ENCODE assay signal across 12 cellular contexts in the genomic region with DNA sequence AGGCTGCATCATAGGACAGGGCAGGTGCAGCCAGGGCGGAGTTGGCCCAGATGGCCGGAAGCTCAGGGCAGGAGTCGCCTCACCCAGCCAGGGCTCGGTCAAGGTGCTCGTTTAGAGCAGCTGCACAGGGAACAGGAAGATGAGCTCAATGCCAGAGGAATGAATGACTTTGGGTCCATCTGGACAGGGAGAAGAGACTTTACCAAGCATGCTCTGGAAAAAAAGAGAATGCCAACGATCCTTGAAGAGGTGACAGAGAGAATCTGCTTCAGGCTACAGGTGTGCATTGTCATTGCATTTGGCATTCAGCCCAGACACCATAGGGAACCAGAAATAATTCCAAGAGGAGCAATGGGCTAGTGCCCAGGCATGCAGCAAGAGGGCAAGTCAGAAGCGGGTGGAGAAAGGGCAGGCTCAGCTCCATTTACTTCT. TPM values are rescaled to one million over a fixed set of nuclear protein-coding genes. Genes with fewer than 3 reads are reported as not detected.
DNase-seq lines count a peak whose midpoint lies in the region; ATAC-seq and TF ChIP-seq lines count a peak whose summit lies in the region.
"Had no signal": no experiment of that assay in that cellular context is flagged by ENCODE, and none has a peak within 500 bp of the region (broad histone marks: within the 10 kb centered on the region; RNA-seq: fewer than 3 reads in every experiment).

No MANE protein-coding gene starts in this region.

- H3K27me3 Mint-ChIP-seq in activated T-cell treated with anti-CD3 and anti-CD28 coated beads, Interleukin-2, amount 50 U/mL, for 72 hours (ENCODE audit: low read depth) = peaks cover 11% of the 10 kb centered on the region

- no peaks in the 10 kb centered on the region for H3K9me3 Mint-ChIP-seq in activated T-cell treated with anti-CD3 and anti-CD28 coated beads, Interleukin-2, amount 50 U/mL, for 72 hours
- H3K9me3 Mint-ChIP-seq: CD8-positive, alpha-beta T cell had no signal

- H3K27ac ChIP-seq in SK-N-MC (0 out of 2 replicates have a peak overlapping the region, but pooled peaks have one; percentile 31), lung (ENCODE audit: low read depth in 1 of 2, low read length in 1 of 2) (peak overlapping the region in 1 of 2 donors; percentile 24)

- no peak for TF ChIP-seq CTCF in lung (IDR thresholded peaks at IDR 0.05; ENCODE audit: control extremely low read depth, extremely low read depth)

- WGBS in lung, 2 donors = 46 to 61% methylated on average over 7 of the region's 7 CpGs

- no peaks in the 10 kb centered on the region for H3K4me1 Mint-ChIP-seq in activated T-cell treated with anti-CD3 and anti-CD28 coated beads, Interleukin-2, amount 50 U/mL, for 72 hours (ENCODE audit: low read depth)

- H3K9me3 ChIP-seq in SK-N-MC (ENCODE audit: low read depth, low read length) (no peaks in the 10 kb centered on the region), lung (ENCODE audit: control insufficient read depth in 2 of 2, insufficient read depth in 1 of 2, low read length in 1 of 2) (no peaks in the 10 kb centered on the region)

- H3K36me3 Mint-ChIP-seq in activated T-cell treated with anti-CD3 and anti-CD28 coated beads, Interleukin-2, amount 50 U/mL, for 72 hours (ENCODE audit: insufficient read depth in 2 of 2) = no peaks in the 10 kb centered on the region
- H3K36me3 Mint-ChIP-seq: activated naive CD8-positive, alpha-beta T cell; CD8-positive, alpha-beta T cell had no signal

- H3K4me3 Mint-ChIP-seq in activated T-cell treated with anti-CD3 and anti-CD28 coated beads, Interleukin-2, amount 50 U/mL, for 72 hours = no peak overlapping the region
- H3K4me3 Mint-ChIP-seq: activated naive CD8-positive, alpha-beta T cell; CD8-positive, alpha-beta T cell had no signal

- H3K27me3 ChIP-seq in lung (ENCODE audit: control insufficient read depth, insufficient read depth) = no peaks in the 10 kb centered on the region

- H3K4me1 ChIP-seq in lung (ENCODE audit: control insufficient read depth in 2 of 2, insufficient read depth in 2 of 2, low read length in 2 of 2) = peaks cover 0 to 5% of the 10 kb centered on the region in 2 donors

- no peaks in the 10 kb centered on the region for H3K36me3 ChIP-seq in SK-N-MC (ENCODE audit: insufficient read depth, low read length)
- H3K36me3 ChIP-seq in lung (ENCODE audit: control insufficient read depth in 2 of 2, insufficient read depth in 2 of 2, low read length in 2 of 2) = no peaks in the 10 kb centered on the region

- H3K4me3 ChIP-seq in SK-N-MC (no peak overlapping the region), lung (no peak overlapping the region)

- H3K27ac Mint-ChIP-seq in activated T-cell treated with anti-CD3 and anti-CD28 coated beads, Interleukin-2, amount 50 U/mL, for 72 hours = no peak overlapping the region
- H3K27ac Mint-ChIP-seq: activated naive CD8-positive, alpha-beta T cell; CD8-positive, alpha-beta T cell had no signal

- DNase-seq in DMS79 (lab: John Stamatoyannopoulos, UW) = peak; percentile 91
- DNase-seq in NCI-H2081 (lab: John Stamatoyannopoulos, UW) = peak; percentile 90 to 97
- no peak for DNase-seq in SK-N-MC (ENCODE audit: low read depth, low spot score)
- DNase-seq in lung (ENCODE audit: low spot score) = no peak
- no peak for DNase-seq in nucleus accumbens (lab: John Stamatoyannopoulos, UW)
- DNase-seq in activated CD4-positive, alpha-beta T cell treated with anti-CD3 and anti-CD28 coated beads for 48 hours = no peak
- DNase-seq in activated T-cell treated with anti-CD3 and anti-CD28 coated beads, Interleukin-2, amount 50 U/mL, for 72 hours = no peak
- DNase-seq: CD8-positive, alpha-beta T cell; kidney glomerular epithelial cell; MM.1S had no signal

- no peak overlapping the region for H3K9ac ChIP-seq in SK-N-MC (ENCODE audit: insufficient read length)

- peak; percentile 45 for ATAC-seq in lung (ENCODE audit: insufficient read depth, low FRiP score)
- no peak for ATAC-seq in HG03439 (IDR thresholded peaks at IDR 0.05; ENCODE audit: unreplicated experiment)
- no peak for ATAC-seq in activated T-cell treated with anti-CD3 and anti-CD28 coated beads, Interleukin-2, amount 50 U/mL, for 72 hours (replicated peaks in 1 of 2)
- ATAC-seq: CD8-positive, alpha-beta T cell had no signal

RNA-seq across cellular contexts. Expression of a gene that starts 6.7 kb away (rescaled TPM):
- total RNA-seq in lung = 10 to 100 TPM; 32.2 to 38.7 TPM
- 10 to 100 TPM in 1 of 2 donors, 1 to 10 TPM in 1; 9.9 to 17.0 TPM for polyA plus RNA-seq in lung
- not detected for total RNA-seq in activated T-cell treated with anti-CD3 and anti-CD28 coated beads, Interleukin-2, amount 50 U/mL, for 72 hours
- total RNA-seq: CD8-positive, alpha-beta T cell had no signal

RNA-seq across cellular contexts. Expression of a gene that starts 7.3 kb away (rescaled TPM):
- 1 to 10 TPM; 1.1 to 6.8 TPM for total RNA-seq in lung
- polyA plus RNA-seq in lung = 1 to 10 TPM; 1.4 to 3.6 TPM
- total RNA-seq in activated T-cell treated with anti-CD3 and anti-CD28 coated beads, Interleukin-2, amount 50 U/mL, for 72 hours = not detected
- total RNA-seq: CD8-positive, alpha-beta T cell had no signal

RNA-seq across cellular contexts. Expression of a gene that starts 59.5 kb away (rescaled TPM):
- total RNA-seq in lung = under 1 TPM in 1 of 2 donors, not detected in 1; 0.06 TPM
- under 1 TPM; 0.01 to 0.02 TPM for polyA plus RNA-seq in lung
- total RNA-seq in activated T-cell treated with anti-CD3 and anti-CD28 coated beads, Interleukin-2, amount 50 U/mL, for 72 hours = not detected
- total RNA-seq: CD8-positive, alpha-beta T cell had no signal

Comparison
In these comparisons a context has a peak if more than half of its experiments do, and no peak if none do; other contexts are left out.
1. DNase-seq: peak in DMS79 (single experiment) and NCI-H2081 (2 of 2); none in SK-N-MC (single experiment), lung (single experiment), nucleus accumbens (0 of 56), activated CD4-positive, alpha-beta T cell treated with anti-CD3 and anti-CD28 coated beads for 48 hours (single experiment) and activated T-cell treated with anti-CD3 and anti-CD28 coated beads, Interleukin-2, amount 50 U/mL, for 72 hours (0 of 2).
2. RNA of a gene that starts 6.7 kb away (total RNA-seq): 32.2 to 38.7 TPM in lung; not detected in activated T-cell treated with anti-CD3 and anti-CD28 coated beads, Interleukin-2, amount 50 U/mL, for 72 hours; every median in the first group is over 10 times any median in the second.